Comparison of ENCODE assay signal across 24 cellular contexts in genomic region chr3:35648347-35648746, GRCh38. TPM values are rescaled to one million over a fixed set of nuclear protein-coding genes. Genes with fewer than 3 reads are reported as not detected.
DNase-seq lines count a peak whose midpoint lies in the region; ATAC-seq, FAIRE-seq and TF ChIP-seq lines count a peak whose summit lies in the region.
"Had no signal": no experiment of that assay in that cellular context is flagged by ENCODE, and none has a peak within 500 bp of the region (broad histone marks: within the 10 kb centered on the region; RNA-seq: fewer than 3 reads in every experiment).

No MANE protein-coding gene starts in this region.

- H2AFZ ChIP-seq in astrocyte (ENCODE audit: low read depth, low read length): no peak overlapping the region

- intact Hi-C loops in stomach (cut with DNase I; ENCODE audit: low total_unique reads): no loop called here

- H3K27me3 Mint-ChIP-seq in astrocyte (ENCODE audit: low read depth, unreplicated experiment): no peaks in the 10 kb centered on the region
- H3K27me3 Mint-ChIP-seq: central memory CD8-positive, alpha-beta T cell; IgD-negative memory B cell; natural killer cell treated with Interleukin-12 subunit alpha and Interleukin-12 subunit beta and Interleukin-15 and Interleukin-18, amount 100 ng/mL, for 72 hours had no signal

- no peak for TF ChIP-seq POLR2A in stomach (IDR thresholded peaks at IDR 0.05)

- no peak overlapping the region for H3K4me3 Mint-ChIP-seq in astrocyte (ENCODE audit: unreplicated experiment)
- H3K4me3 Mint-ChIP-seq: central memory CD8-positive, alpha-beta T cell; IgD-negative memory B cell; natural killer cell treated with Interleukin-12 subunit alpha and Interleukin-12 subunit beta and Interleukin-15 and Interleukin-18, amount 100 ng/mL, for 72 hours had no signal

- TF ChIP-seq EP300 in stomach (IDR thresholded peaks at IDR 0.05): no peak

- no peak overlapping the region for H3K27ac ChIP-seq in astrocyte (ENCODE audit: low read depth, low read length)
- H3K27ac ChIP-seq in substantia nigra (ENCODE audit: low read depth, low read length, poor library complexity, severe bottlenecking): peak overlapping the region; percentile 36
- no peak overlapping the region for H3K27ac ChIP-seq in stomach
- H3K27ac ChIP-seq: skin epidermis, upper lobe of right lung, VCaP had no signal

- H3K27me3 ChIP-seq in MG63 (no peaks in the 10 kb centered on the region), astrocyte (ENCODE audit: insufficient read depth, low read length) (no peaks in the 10 kb centered on the region), stomach (no peaks in the 10 kb centered on the region)
- H3K27me3 ChIP-seq: upper lobe of right lung had no signal

- H3K9ac ChIP-seq in astrocyte (ENCODE audit: low read length): no peak overlapping the region

- WGBS in stomach, 5 donors: 34 to 55% (median 55%) methylated on average over 2 of the region's 2 CpGs

- no peaks in the 10 kb centered on the region for H3K9me3 Mint-ChIP-seq in astrocyte (ENCODE audit: unreplicated experiment)
- H3K9me3 Mint-ChIP-seq: central memory CD8-positive, alpha-beta T cell; IgD-negative memory B cell had no signal

- DNase-seq in MG63 (peak; percentile 12), astrocyte (ENCODE audit: low read depth) (peak; percentile 18), fibroblast of the aortic adventitia (ENCODE audit: low read depth) (peak; percentile 43), substantia nigra (lab: John Stamatoyannopoulos, UW) (peak in 3 of 49 donors; percentile 26 to 59 (median 26)), stomach (no peak)
- DNase-seq: activated CD8-positive, alpha-beta memory T cell treated with anti-CD3 and anti-CD28 coated beads, Interleukin-2, amount 50 U/mL, for 48 hours; activated effector memory CD4-positive, alpha-beta T cell treated with anti-CD3 and anti-CD28 coated beads, Interleukin-2, amount 50 U/mL, for 16 hours; effector CD8-positive, alpha-beta T cell; EL; glutamatergic neuron; left colon; NCI-H2171 treated with DMSO at 0.1 percent for 48 hours; Right ventricle myocardium superior; stimulated activated CD4-positive, alpha-beta T cell treated with anti-CD3 and anti-CD28 coated beads, Interleukin-4, amount 100 ng/mL, for 24 hours; upper lobe of right lung had no signal

- no peak for FAIRE-seq in astrocyte (lab: Jason Lieb, UNC)
- FAIRE-seq: GM18507 had no signal

- peak overlapping the region; percentile 30 for H3K4me2 ChIP-seq in astrocyte (ENCODE audit: low read length)

- peaks cover 11% of the 10 kb centered on the region for H3K4me1 Mint-ChIP-seq in astrocyte (ENCODE audit: low read depth, unreplicated experiment)
- H3K4me1 Mint-ChIP-seq: central memory CD8-positive, alpha-beta T cell; IgD-negative memory B cell had no signal

- ATAC-seq in GM19395 (IDR thresholded peaks at IDR 0.05; ENCODE audit: unreplicated experiment) (no peak), HG02588 (IDR thresholded peaks at IDR 0.05; ENCODE audit: unreplicated experiment) (no peak)
- ATAC-seq: esophagus mucosa; left colon; natural killer cell treated with Interleukin-12 subunit alpha and Interleukin-12 subunit beta and Interleukin-15 and Interleukin-18, amount 100 ng/mL, for 72 hours; upper lobe of right lung had no signal

- no peaks in the 10 kb centered on the region for H3K36me3 Mint-ChIP-seq in astrocyte (ENCODE audit: low read depth, unreplicated experiment)
- H3K36me3 Mint-ChIP-seq: IgD-negative memory B cell; natural killer cell treated with Interleukin-12 subunit alpha and Interleukin-12 subunit beta and Interleukin-15 and Interleukin-18, amount 100 ng/mL, for 72 hours had no signal

- H3K79me2 ChIP-seq in astrocyte (ENCODE audit: insufficient read depth, low read length): no peaks in the 10 kb centered on the region

- H3K4me1 ChIP-seq in astrocyte (ENCODE audit: insufficient read depth, low read length) (peaks cover 3% of the 10 kb centered on the region), stomach (no peaks in the 10 kb centered on the region)
- H3K4me1 ChIP-seq: upper lobe of right lung had no signal

- H3K9me3 ChIP-seq in MG63 (no peaks in the 10 kb centered on the region), astrocyte (ENCODE audit: insufficient read depth, low read depth, low read length) (no peaks in the 10 kb centered on the region), stomach (no peaks in the 10 kb centered on the region)
- H3K9me3 ChIP-seq: upper lobe of right lung had no signal

- H4K20me1 ChIP-seq in astrocyte (ENCODE audit: insufficient read depth, low read length): no peaks in the 10 kb centered on the region

- TF ChIP-seq CTCF in astrocyte (IDR thresholded peaks at IDR 0.05; ENCODE audit: insufficient read depth, low read depth, low read length) (no peak), fibroblast of the aortic adventitia (IDR thresholded peaks at IDR 0.05; ENCODE audit: insufficient read depth, low read length) (no peak), stomach (IDR thresholded peaks at IDR 0.05) (no peak)

- H3K4me3 ChIP-seq in MG63 (no peak overlapping the region), astrocyte (ENCODE audit: insufficient read depth, low read depth, low read length) (no peak overlapping the region), fibroblast of the aortic adventitia (ENCODE audit: low read depth, low read length) (no peak overlapping the region), stomach (no peak overlapping the region)
- H3K4me3 ChIP-seq: skin epidermis, upper lobe of right lung had no signal

- H3K36me3 ChIP-seq in MG63 (no peaks in the 10 kb centered on the region), astrocyte (ENCODE audit: insufficient read depth, low read length) (no peaks in the 10 kb centered on the region), stomach (no peaks in the 10 kb centered on the region)
- H3K36me3 ChIP-seq: upper lobe of right lung had no signal

- no peak overlapping the region for H3K27ac Mint-ChIP-seq in astrocyte (ENCODE audit: unreplicated experiment)
- H3K27ac Mint-ChIP-seq: IgD-negative memory B cell; natural killer cell treated with Interleukin-12 subunit alpha and Interleukin-12 subunit beta and Interleukin-15 and Interleukin-18, amount 100 ng/mL, for 72 hours had no signal

RNA-seq across cellular contexts. Expression of gene ARPP21, which starts 9.0 kb away (rescaled TPM):
- total RNA-seq in MG63 (2014; rRNA removed; shearing (Covaris generic); ENCODE audit: low replicate concordance): not detected in 2 replicates
- 0.45 and 0.84 TPM in 2 replicates for total RNA-seq in astrocyte
- total RNA-seq in fibroblast of the aortic adventitia (ENCODE audit: low replicate concordance): 0.90 TPM in 1 of 2 replicates, not detected in the other
- 1 to 10 TPM in 1 of 5 donors, not detected in 4; 5.0 TPM for total RNA-seq in stomach
- under 1 TPM in 1 of 3 donors, not detected in 2; 0.13 TPM for polyA plus RNA-seq in stomach
- total RNA-seq: esophagus mucosa; natural killer cell treated with Interleukin-12 subunit alpha and Interleukin-12 subunit beta and Interleukin-15 and Interleukin-18, amount 100 ng/mL, for 72 hours; Right ventricle myocardium superior; upper lobe of right lung had no signal
- polyA plus RNA-seq: IgD-negative memory B cell had no signal
